18 cellular contexts compared by ENCODE assay signal in the genomic region with DNA sequence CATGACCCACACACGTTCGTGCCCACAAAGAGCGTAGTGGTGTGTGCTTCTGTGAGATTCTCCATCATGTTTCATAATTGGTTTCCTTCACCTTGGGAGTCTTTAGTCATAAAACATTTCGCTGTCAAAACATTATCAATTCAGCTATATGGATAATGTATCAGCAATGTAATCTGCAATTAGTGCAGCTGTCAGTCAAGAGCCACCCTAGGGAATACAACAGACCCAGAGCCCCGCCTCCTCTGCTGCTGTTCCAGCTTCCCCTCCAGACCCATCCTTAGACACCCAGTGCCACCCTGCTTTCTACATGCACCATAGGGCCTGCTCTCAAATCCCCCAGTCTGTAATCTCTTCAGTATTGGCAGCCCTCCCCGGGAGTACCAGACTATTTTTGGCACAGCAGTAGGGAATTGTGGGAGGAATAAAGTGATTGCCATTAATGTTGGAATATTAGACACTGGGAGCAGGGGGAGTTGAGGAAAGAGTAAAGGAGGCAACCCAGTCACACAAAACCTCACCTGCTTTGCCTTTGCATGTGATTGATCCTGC. TPM values are rescaled to one million over a fixed set of nuclear protein-coding genes. Genes with fewer than 3 reads are reported as not detected.
"Had no signal": no experiment of that assay in that cellular context is flagged by ENCODE, and none has a peak within 500 bp of the region (broad histone marks: within the 10 kb centered on the region; RNA-seq: fewer than 3 reads in every experiment).

No MANE protein-coding gene starts in this region.

- H3K4me3 ChIP-seq: coronary artery, right atrium auricular region, sigmoid colon, skin epidermis, stomach had no signal

- H3K27ac ChIP-seq: coronary artery, neutrophil, right atrium auricular region, sigmoid colon, skin epidermis, stomach had no signal

- H3K4me1 ChIP-seq: right atrium auricular region had no signal

- H3K4me1 Mint-ChIP-seq: naive thymus-derived CD8-positive, alpha-beta T cell had no signal

- ATAC-seq: left lobe of liver; naive thymus-derived CD8-positive, alpha-beta T cell had no signal

- DNase-seq: effector CD4-positive, alpha-beta T cell; islet precursor cell; mammary epithelial cell; naive thymus-derived CD8-positive, alpha-beta T cell; posterior cingulate gyrus; sigmoid colon; stimulated activated CD4-positive, alpha-beta T cell treated with anti-CD3 and anti-CD28 coated beads, Interleukin-2, amount 100 ng/mL, for 24 hours; stimulated activated CD4-positive, alpha-beta T cell treated with anti-CD3 and anti-CD28 coated beads, Interleukin-4, amount 100 ng/mL, for 4 hours; stimulated activated naive CD4-positive, alpha-beta T cell; stomach; substantia nigra; trophoblast cell had no signal

- H3K27ac Mint-ChIP-seq: naive thymus-derived CD8-positive, alpha-beta T cell had no signal

- H3K36me3 Mint-ChIP-seq: naive thymus-derived CD8-positive, alpha-beta T cell had no signal

- H3K4me3 Mint-ChIP-seq: naive thymus-derived CD8-positive, alpha-beta T cell had no signal

- H3K9me3 ChIP-seq: neutrophil, right atrium auricular region, sigmoid colon, stomach had no signal

- H3K36me3 ChIP-seq: neutrophil, right atrium auricular region, sigmoid colon, stomach had no signal

- H3K27me3 ChIP-seq: neutrophil, sigmoid colon, stomach had no signal

RNA-seq across cellular contexts. Expression of gene C3orf80, which starts 31.5 kb away (rescaled TPM):
- total RNA-seq: dermis microvascular lymphatic vessel endothelial cell; mammary epithelial cell; naive thymus-derived CD8-positive, alpha-beta T cell had no signal
- polyA plus RNA-seq: mammary epithelial cell; naive thymus-derived CD8-positive, alpha-beta T cell had no signal
